ENCODE assay signal across 14 cellular contexts in the genomic region with DNA sequence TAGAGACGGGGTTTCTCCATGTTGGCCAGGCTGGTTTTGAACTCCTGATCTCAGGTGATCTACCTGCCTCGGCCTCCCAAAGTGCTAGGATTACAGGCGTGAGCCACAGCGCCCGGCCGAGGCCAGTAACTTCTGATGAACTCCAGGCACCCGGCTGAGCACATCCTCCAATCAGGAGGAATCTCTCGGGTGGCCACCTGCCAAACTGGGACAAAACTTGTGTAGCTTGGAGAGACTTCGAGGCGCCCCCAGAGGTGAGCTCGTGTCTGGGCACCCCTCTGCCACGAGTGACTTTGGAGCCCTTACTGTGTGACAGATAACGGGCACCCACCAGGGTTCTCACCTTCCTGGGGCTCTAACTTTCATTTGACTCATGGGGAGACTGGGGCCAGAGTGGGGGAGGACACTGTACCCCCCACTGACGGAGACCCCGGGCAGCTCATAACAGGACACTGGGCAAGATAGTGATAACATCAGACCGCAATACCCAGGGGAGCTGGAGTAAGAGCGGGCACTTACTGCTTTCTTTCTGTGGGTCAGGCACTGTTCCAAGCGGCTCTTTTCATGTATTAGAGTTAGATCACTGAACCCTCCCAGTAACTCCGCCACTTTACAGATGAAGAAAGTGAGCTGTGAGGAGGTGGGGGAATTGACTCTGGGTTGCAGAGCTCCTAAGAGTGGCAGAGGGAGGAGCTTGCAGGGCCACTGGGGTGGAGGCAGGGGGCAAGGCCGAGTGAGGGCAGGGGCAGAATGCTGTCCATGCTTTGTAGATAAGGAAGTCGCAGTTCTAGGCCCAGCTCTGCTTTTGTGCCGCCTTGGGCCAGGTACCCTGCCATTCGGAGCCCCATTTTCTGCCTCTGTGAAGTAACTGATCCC. TPM values are rescaled to one million over a fixed set of nuclear protein-coding genes. Genes with fewer than 3 reads are reported as not detected.
A peak's percentile ranks its signal among the peaks of the same experiment; 100 is the strongest.
DNase-seq lines count a peak whose midpoint lies in the region; ATAC-seq and TF ChIP-seq lines count a peak whose summit lies in the region.
"Had no signal": no experiment of that assay in that cellular context is flagged by ENCODE, and none has a peak within 500 bp of the region (broad histone marks: within the 10 kb centered on the region; RNA-seq: fewer than 3 reads in every experiment).

No MANE protein-coding gene starts in this region.

- no peak for ATAC-seq in gastrocnemius medialis
- no peak for ATAC-seq in HG03095 (IDR thresholded peaks at IDR 0.05; ENCODE audit: unreplicated experiment)
- no peak for ATAC-seq in GM18511 (IDR thresholded peaks at IDR 0.05; ENCODE audit: unreplicated experiment)

- no peaks in the 10 kb centered on the region for H3K36me3 ChIP-seq in gastrocnemius medialis

- no peak overlapping the region for H3K4me3 ChIP-seq in GM12865 (ENCODE audit: low read depth, low read length)
- no peak overlapping the region for H3K4me3 ChIP-seq in fibroblast of mammary gland (ENCODE audit: control insufficient read depth, low read depth, low read length)
- H3K4me3 ChIP-seq in gastrocnemius medialis, result no peak overlapping the region

- TF ChIP-seq CTCF in GM12865 (IDR thresholded peaks at IDR 0.05; ENCODE audit: insufficient read depth, low read depth, low read length, missing control alignments) (peak; percentile 3), fibroblast of mammary gland (conservative IDR thresholded peaks at IDR 0.05; ENCODE audit: control insufficient read depth, insufficient read depth, low read depth, low read length) (no peak), gastrocnemius medialis (IDR thresholded peaks at IDR 0.05 in 4 of 5, conservative IDR thresholded peaks at IDR 0.05 in 1 of 5) (no peak)

- no peaks in the 10 kb centered on the region for H3K27me3 ChIP-seq in gastrocnemius medialis

- H3K27ac ChIP-seq in gastrocnemius medialis, result peak overlapping the region; percentile 86 to 94 (median 90)

- intact Hi-C loops in gastrocnemius medialis (cut with DNase I; ENCODE audit: low total_unique reads), result loop anchor here (10.0 kb wide), 1 partner anchor 314 kb away; a partner anchor contains a TSS

- TF ChIP-seq POLR2A in gastrocnemius medialis (IDR thresholded peaks at IDR 0.05), result no peak

- no peaks in the 10 kb centered on the region for H3K9me3 ChIP-seq in gastrocnemius medialis

- in situ Hi-C loops in gastrocnemius medialis (cut with MboI; ENCODE audit: low sequenced_read_pairs in 4 of 4), result loop anchor here in 3 of 4 donors (5.0 to 10.0 kb wide), 3 partner anchors 56 to 214 kb away; no protein-coding TSS in a partner anchor

- peaks cover 36 to 54% of the 10 kb centered on the region in 2 donors for H3K4me1 ChIP-seq in gastrocnemius medialis

- DNase-seq in GM12865 (ENCODE audit: low read depth) (no peak), RPMI7951 (ENCODE audit: low read depth) (peak; percentile 32), fibroblast of mammary gland (ENCODE audit: low read depth) (peak; percentile 29), gastrocnemius medialis (no peak), NCI-H748 treated with DMSO at 0.1 percent for 48 hours (lab: John Stamatoyannopoulos, UW) (no peak), OCI-M2 (lab: John Stamatoyannopoulos, UW; ENCODE audit: unreplicated experiment) (no peak)
- DNase-seq: activated CD4-positive, alpha-beta T cell treated with anti-CD3 and anti-CD28 coated beads for 4 hours; COR-L47; Karpas-422; NCI-H446; occipital lobe; SHP77 treated with DMSO at 0.1 percent for 48 hours had no signal

RNA-seq across cellular contexts. Expression of a gene that starts 1.9 kb away (rescaled TPM):
- 2.9 and 4.1 TPM in 2 replicates for total RNA-seq in RPMI7951 (2014; rRNA removed; shearing (Covaris generic))
- 100 to 1,000 TPM; 156 to 176 (median 171) TPM for total RNA-seq in gastrocnemius medialis

Comparison
In these comparisons a context has a peak if more than half of its experiments do, and no peak if none do; other contexts are left out.
1. DNase-seq: peak in RPMI7951 (single experiment) and fibroblast of mammary gland (single experiment); none in GM12865 (single experiment), gastrocnemius medialis (0 of 2), NCI-H748 treated with DMSO at 0.1 percent for 48 hours (single experiment) and OCI-M2 (single experiment).
2. RNA of a gene that starts 1.9 kb away (total RNA-seq): 156 to 176 TPM in gastrocnemius medialis; 2.9 to 4.1 TPM in RPMI7951; every median in the first group is over 10 times any median in the second.